In the genomic region with DNA sequence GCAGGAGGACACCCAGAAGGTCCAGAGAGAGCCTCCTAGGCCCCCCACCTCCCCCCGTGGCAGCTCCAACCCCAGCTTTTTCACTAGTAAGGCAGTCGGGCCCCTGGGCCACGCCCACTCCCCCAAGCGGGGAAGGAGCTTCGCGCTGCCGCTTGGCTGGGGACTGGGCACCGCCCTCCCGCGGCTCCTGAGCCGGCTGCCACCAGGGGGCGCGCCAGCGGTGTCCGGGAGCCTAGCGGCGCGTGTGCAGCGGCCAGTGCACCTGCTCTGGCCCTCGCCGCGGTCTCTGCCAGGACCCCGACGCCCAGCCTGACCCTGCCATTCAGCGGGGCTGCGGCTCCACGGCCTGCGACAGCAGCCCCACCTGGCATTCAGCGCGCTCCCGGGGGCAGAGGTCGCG, we compare ENCODE assay signal across 14 cellular contexts. TPM values are rescaled to one million over a fixed set of nuclear protein-coding genes. Genes with fewer than 3 reads are reported as not detected.
DNase-seq lines count a peak whose midpoint lies in the region; ATAC-seq and TF ChIP-seq lines count a peak whose summit lies in the region.
"Not testable (repeated sequence)": the region's sequence is repeated elsewhere in the genome, so short reads cannot be mapped to it uniquely, and the experiment has no call there.
"Had no signal": no experiment of that assay in that cellular context is flagged by ENCODE, and none has a peak within 500 bp of the region (broad histone marks: within the 10 kb centered on the region; RNA-seq: fewer than 3 reads in every experiment).

No MANE protein-coding gene starts in this region.

- peak; percentile 92 for ATAC-seq in WTC11
- not testable (repeated sequence) for ATAC-seq in activated naive CD8-positive, alpha-beta T cell treated with anti-CD3 and anti-CD28 coated beads, Interleukin-2, amount 50 U/mL, for 24 hours
- ATAC-seq in left ventricle myocardium superior: peak; percentile 45
- peak; percentile 50 for ATAC-seq in upper lobe of right lung

- not testable (repeated sequence) for H3K27me3 Mint-ChIP-seq in HFFc6 (ENCODE audit: insufficient read depth); WTC11 (ENCODE audit: low read depth); activated naive CD8-positive, alpha-beta T cell treated with anti-CD3 and anti-CD28 coated beads, Interleukin-2, amount 50 U/mL, for 24 hours; mesothelial cell of epicardium (ENCODE audit: low read depth)

- TF ChIP-seq CTCF in HFFc6 (IDR thresholded peaks at IDR 0.05) (peak; percentile 30; the same call in 1 of the 2 replicates), WTC11 (IDR thresholded peaks at IDR 0.05) (0 out of 2 replicates have a peak, but pooled peaks have one; percentile 18)
- TF ChIP-seq CTCF in mesothelial cell of epicardium (IDR thresholded peaks at IDR 0.05; ENCODE audit: unreplicated experiment); upper lobe of right lung (IDR thresholded peaks at IDR 0.05): not testable (repeated sequence)

- H3K27ac ChIP-seq in upper lobe of right lung: not testable (repeated sequence)

- H3K36me3 Mint-ChIP-seq in HFFc6 (ENCODE audit: low read depth); WTC11; activated naive CD8-positive, alpha-beta T cell treated with anti-CD3 and anti-CD28 coated beads, Interleukin-2, amount 50 U/mL, for 24 hours (ENCODE audit: low read depth); mesothelial cell of epicardium: not testable (repeated sequence)

- not testable (repeated sequence) for H3K9me3 ChIP-seq in upper lobe of right lung

- H3K27me3 ChIP-seq in upper lobe of right lung: not testable (repeated sequence)

- H3K27ac Mint-ChIP-seq in HFFc6; WTC11; activated naive CD8-positive, alpha-beta T cell treated with anti-CD3 and anti-CD28 coated beads, Interleukin-2, amount 50 U/mL, for 24 hours; mesothelial cell of epicardium: not testable (repeated sequence)

- intact Hi-C loops in left ventricle myocardium superior (cut with micrococcal nuclease); upper lobe of right lung (cut with DNase I): not testable (repeated sequence)

- DNase-seq in HFFc6, upper lobe of right lung: not testable (repeated sequence)
- DNase-seq in WTC11 (ENCODE audit: low spot score) (peak; percentile 80), left ventricle myocardium superior (peak; percentile 40), mesothelial cell of epicardium (ENCODE audit: low spot score in 2 of 2, unreplicated experiment in 2 of 2) (peak; percentile 32 to 61)
- peak in 2 of 3 experiments; percentile 2 to 4 for DNase-seq in activated CD8-positive, alpha-beta memory T cell treated with anti-CD3 and anti-CD28 coated beads for 48 hours (ENCODE audit: low read depth in 2 of 3, low spot score in 2 of 3)
- peak; percentile 34 for DNase-seq in activated naive CD8-positive, alpha-beta T cell treated with anti-CD3 and anti-CD28 coated beads, Interleukin-2, amount 50 U/mL, for 24 hours
- DNase-seq in stimulated activated CD4-positive, alpha-beta T cell treated with anti-CD3 and anti-CD28 coated beads, Interleukin-2, amount 100 ng/mL, for 24 hours: peak; percentile 22 to 40

- H3K9me3 Mint-ChIP-seq in HFFc6; WTC11; activated naive CD8-positive, alpha-beta T cell treated with anti-CD3 and anti-CD28 coated beads, Interleukin-2, amount 50 U/mL, for 24 hours; mesothelial cell of epicardium: not testable (repeated sequence)

- POLR2A ChIA-PET in WTC11 (lab: Charles Lee): not testable (repeated sequence)

- H3K36me3 ChIP-seq in upper lobe of right lung: not testable (repeated sequence)

- CTCF ChIA-PET in WTC11 (lab: Charles Lee): not testable (repeated sequence)

- H3K4me3 Mint-ChIP-seq in HFFc6; WTC11; activated naive CD8-positive, alpha-beta T cell treated with anti-CD3 and anti-CD28 coated beads, Interleukin-2, amount 50 U/mL, for 24 hours; mesothelial cell of epicardium: not testable (repeated sequence)

- not testable (repeated sequence) for H3K4me1 ChIP-seq in upper lobe of right lung

- not testable (repeated sequence) for H3K4me3 ChIP-seq in upper lobe of right lung

- not testable (repeated sequence) for H3K4me1 Mint-ChIP-seq in HFFc6 (ENCODE audit: low read depth); WTC11; activated naive CD8-positive, alpha-beta T cell treated with anti-CD3 and anti-CD28 coated beads, Interleukin-2, amount 50 U/mL, for 24 hours; mesothelial cell of epicardium

RNA-seq across cellular contexts. Expression of gene TUBB8, which starts 37.8 kb away (rescaled TPM):
- not detected for total RNA-seq in HFFc6 (2021; fragmentation: NEBNext Ultra II Directional; extraction: Animal tissue kit (Norgen Biotek cat#: 25700))
- 2.3 to 2.6 TPM (median 2.4 TPM) in 3 replicates for total RNA-seq in WTC11 (2021)
- total RNA-seq in left ventricle myocardium superior: not detected
- 0.33 to 0.67 TPM (median 0.41 TPM) in 3 replicates for total RNA-seq in mesothelial cell of epicardium
- 0.20 TPM for total RNA-seq in upper lobe of right lung
- total RNA-seq: cardiac septum; CD8-positive, alpha-beta memory T cell; IMR-90; liver; occipital lobe; subcutaneous adipose tissue had no signal
